Comparison of ENCODE assay signal across 12 cellular contexts in the genomic region with DNA sequence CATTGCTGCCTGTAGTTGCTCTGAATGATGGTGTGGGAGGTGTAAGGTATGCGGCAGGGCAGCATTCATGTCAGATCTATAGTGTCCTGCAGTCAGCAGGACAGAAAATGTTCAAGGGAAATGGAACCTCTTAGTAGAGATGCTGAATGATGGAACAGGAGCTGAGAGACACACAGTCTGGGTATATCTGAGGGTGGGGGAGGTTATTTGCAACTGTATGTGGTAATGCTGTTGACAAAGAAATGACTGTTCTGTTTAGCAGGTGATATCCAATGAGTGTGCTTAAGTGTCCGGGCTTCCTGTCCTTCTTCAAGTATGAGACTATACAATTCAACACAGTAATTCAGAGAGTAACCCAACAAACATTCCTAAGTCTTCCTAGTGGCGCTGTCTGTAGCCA. TPM values are rescaled to one million over a fixed set of nuclear protein-coding genes. Genes with fewer than 3 reads are reported as not detected.
DNase-seq lines count a peak whose midpoint lies in the region; ATAC-seq and TF ChIP-seq lines count a peak whose summit lies in the region.
"Had no signal": no experiment of that assay in that cellular context is flagged by ENCODE, and none has a peak within 500 bp of the region (broad histone marks: within the 10 kb centered on the region; RNA-seq: fewer than 3 reads in every experiment).

No MANE protein-coding gene starts in this region.

- H3K27me3 Mint-ChIP-seq in activated CD4-positive, alpha-beta T cell treated with anti-CD3 and anti-CD28 coated beads, Interleukin-2, amount 10 ng/mL, durations not matched to agents 24 days and 14 days: no peaks in the 10 kb centered on the region
- H3K27me3 Mint-ChIP-seq in T-cell: no peaks in the 10 kb centered on the region
- H3K27me3 Mint-ChIP-seq in stimulated activated memory B cell treated with anti-CD40 and anti-IgM and Interleukin-4, amounts not matched to agents 10 μg/mL and 1 μg/mL and 100 μg/mL, for 72 hours: no peaks in the 10 kb centered on the region

- H3K27me3 ChIP-seq in MG63: no peaks in the 10 kb centered on the region

- no peak overlapping the region for H3K4me3 Mint-ChIP-seq in activated CD4-positive, alpha-beta T cell treated with anti-CD3 and anti-CD28 coated beads, Interleukin-2, amount 10 ng/mL, durations not matched to agents 24 days and 14 days
- no peak overlapping the region for H3K4me3 Mint-ChIP-seq in T-cell
- H3K4me3 Mint-ChIP-seq in stimulated activated memory B cell treated with anti-CD40 and anti-IgM and Interleukin-4, amounts not matched to agents 10 μg/mL and 1 μg/mL and 100 μg/mL, for 72 hours: no peak overlapping the region

- intact Hi-C loops in activated CD4-positive, alpha-beta T cell treated with anti-CD3 and anti-CD28 coated beads, Interleukin-2, amount 10 ng/mL, durations not matched to agents 24 days and 14 days (cut with micrococcal nuclease): loop anchor here (2.0 kb wide), 3 partner anchors 141 to 167 kb away; no protein-coding TSS in a partner anchor

- H3K27ac Mint-ChIP-seq in activated CD4-positive, alpha-beta T cell treated with anti-CD3 and anti-CD28 coated beads, Interleukin-2, amount 10 ng/mL, durations not matched to agents 24 days and 14 days: peak overlapping the region; percentile 76
- H3K27ac Mint-ChIP-seq in T-cell: peak overlapping the region; percentile 37 to 78
- H3K27ac Mint-ChIP-seq in stimulated activated memory B cell treated with anti-CD40 and anti-IgM and Interleukin-4, amounts not matched to agents 10 μg/mL and 1 μg/mL and 100 μg/mL, for 72 hours: peak overlapping the region; percentile 62

- ATAC-seq in T-cell (replicated peaks in 1 of 4): no peak
- ATAC-seq in stimulated activated memory B cell treated with anti-CD40 and anti-IgM and Interleukin-4, amounts not matched to agents 10 μg/mL and 1 μg/mL and 100 μg/mL, for 72 hours: peak; percentile 12
- ATAC-seq in GM19395 (IDR thresholded peaks at IDR 0.05; ENCODE audit: unreplicated experiment): no peak
- ATAC-seq: SK-N-SH treated with all-trans-retinoic acid at 6 μM for 48 hours had no signal

- POLR2A ChIA-PET in T-cell (lab: Charles Lee): interaction anchor here (0.6 kb wide), 2 partner anchors 25 to 777 kb away, joined by 3 read pairs; no protein-coding TSS in a partner anchor

- CTCF ChIA-PET in T-cell (lab: Charles Lee): interaction anchor here (1.0 to 2.6 kb wide), 2 partner anchors 21 to 167 kb away, joined by 3 to 55 read pairs; no protein-coding TSS in a partner anchor

- H3K4me3 ChIP-seq in fibroblast of pulmonary artery (replicated peaks; ENCODE audit: low read depth, low read length): no peak overlapping the region
- no peak overlapping the region for H3K4me3 ChIP-seq in MG63

- peaks cover 64% of the 10 kb centered on the region for H3K36me3 ChIP-seq in MG63

- no peaks in the 10 kb centered on the region for H3K9me3 ChIP-seq in MG63

- DNase-seq in activated CD4-positive, alpha-beta T cell treated with anti-CD3 and anti-CD28 coated beads, Interleukin-2, amount 10 ng/mL, durations not matched to agents 24 days and 14 days: no peak
- no peak for DNase-seq in activated CD4-positive, alpha-beta T cell treated with anti-CD3 and anti-CD28 coated beads for 1 hour
- DNase-seq in T-cell: no peak
- peak; percentile 37 for DNase-seq in fibroblast of pulmonary artery (ENCODE audit: low read depth)
- DNase-seq in NCI-H446 treated with DMSO at 0.1 percent for 48 hours (lab: John Stamatoyannopoulos, UW): no peak
- DNase-seq in MG63: no peak
- DNase-seq: head of caudate nucleus, NCI-H524 had no signal

- peaks cover 48% of the 10 kb centered on the region for H3K36me3 Mint-ChIP-seq in activated CD4-positive, alpha-beta T cell treated with anti-CD3 and anti-CD28 coated beads, Interleukin-2, amount 10 ng/mL, durations not matched to agents 24 days and 14 days (ENCODE audit: low read depth)
- peaks cover 50% of the 10 kb centered on the region for H3K36me3 Mint-ChIP-seq in T-cell
- peaks cover 65% of the 10 kb centered on the region for H3K36me3 Mint-ChIP-seq in stimulated activated memory B cell treated with anti-CD40 and anti-IgM and Interleukin-4, amounts not matched to agents 10 μg/mL and 1 μg/mL and 100 μg/mL, for 72 hours

- H3K4me1 Mint-ChIP-seq in activated CD4-positive, alpha-beta T cell treated with anti-CD3 and anti-CD28 coated beads, Interleukin-2, amount 10 ng/mL, durations not matched to agents 24 days and 14 days: peaks cover 20% of the 10 kb centered on the region
- peaks cover 17 to 23% (median 22%) of the 10 kb centered on the region in 3 donors for H3K4me1 Mint-ChIP-seq in T-cell
- H3K4me1 Mint-ChIP-seq in stimulated activated memory B cell treated with anti-CD40 and anti-IgM and Interleukin-4, amounts not matched to agents 10 μg/mL and 1 μg/mL and 100 μg/mL, for 72 hours: peaks cover 22% of the 10 kb centered on the region

- no peaks in the 10 kb centered on the region for H3K9me3 Mint-ChIP-seq in activated CD4-positive, alpha-beta T cell treated with anti-CD3 and anti-CD28 coated beads, Interleukin-2, amount 10 ng/mL, durations not matched to agents 24 days and 14 days
- no peaks in the 10 kb centered on the region for H3K9me3 Mint-ChIP-seq in T-cell
- H3K9me3 Mint-ChIP-seq in stimulated activated memory B cell treated with anti-CD40 and anti-IgM and Interleukin-4, amounts not matched to agents 10 μg/mL and 1 μg/mL and 100 μg/mL, for 72 hours: no peaks in the 10 kb centered on the region

- no peak for TF ChIP-seq CTCF in fibroblast of pulmonary artery (IDR thresholded peaks at IDR 0.05; ENCODE audit: low read length, missing control alignments)

RNA-seq across cellular contexts. Expression of a gene that starts 46.6 kb away (rescaled TPM):
- not detected in 2 replicates for total RNA-seq in activated CD4-positive, alpha-beta T cell treated with anti-CD3 and anti-CD28 coated beads, Interleukin-2, amount 10 ng/mL, durations not matched to agents 24 days and 14 days
- total RNA-seq in T-cell: not detected
- not detected in 2 replicates for total RNA-seq in MG63 (2014; rRNA removed; shearing (Covaris generic); ENCODE audit: low replicate concordance)
- total RNA-seq: mononuclear cell had no signal
